Comparison of ENCODE assay signal across 17 cellular contexts in the genomic region with DNA sequence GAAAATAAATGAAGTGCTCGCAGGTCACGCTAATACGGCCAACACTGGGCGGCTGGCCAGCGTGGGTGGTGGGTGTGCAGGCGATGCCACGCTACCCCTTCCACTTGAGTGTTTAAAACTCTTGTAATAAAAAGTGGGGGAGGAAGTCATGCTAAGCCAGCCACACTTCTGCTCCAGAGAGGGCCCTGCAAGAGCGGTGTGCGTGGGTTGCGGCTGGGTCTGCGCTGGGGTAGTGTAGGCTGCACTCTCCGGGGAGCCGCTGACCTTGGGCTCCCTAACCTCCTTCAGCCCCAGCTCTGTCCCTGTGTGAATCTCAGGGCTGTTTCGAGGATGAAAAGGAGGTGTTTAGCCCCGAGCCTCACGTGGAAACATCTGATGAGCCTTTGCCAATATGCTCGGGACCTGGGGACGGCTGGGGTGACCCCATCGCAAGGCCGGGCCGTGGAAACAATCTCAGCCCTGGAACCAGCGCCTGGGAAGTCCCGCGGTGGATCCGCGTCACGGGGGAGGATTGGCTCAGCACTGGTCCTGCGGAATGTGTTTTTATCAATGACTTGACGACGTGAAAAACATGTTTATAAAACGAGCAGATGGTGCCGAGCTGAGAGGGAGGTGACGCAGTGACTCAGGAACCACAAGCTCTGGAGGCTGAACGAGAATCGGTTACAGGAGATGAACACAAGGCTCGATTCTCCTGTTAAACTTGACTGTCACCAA.
DNase-seq lines count a peak whose midpoint lies in the region; ATAC-seq, FAIRE-seq and TF ChIP-seq lines count a peak whose summit lies in the region.
"Had no signal": no experiment of that assay in that cellular context is flagged by ENCODE, and none has a peak within 500 bp of the region (broad histone marks: within the 10 kb centered on the region; RNA-seq: fewer than 3 reads in every experiment).

No MANE protein-coding gene starts in this region.

- intact Hi-C loops in left cardiac atrium (cut with DNase I), result no loop called here
- intact Hi-C loops in posterior vena cava (cut with DNase I), result no loop called here
- intact Hi-C loops in activated T-helper 1 cell treated with anti-CD3 and anti-CD28 coated beads, Interleukin-12 subunit alpha, Interleukin-12 subunit beta, Interleukin-2, Interleukin-4 antibody, amounts not matched to agents 30 ng/mL and 10 ng/mL and 1 ng/mL, durations not matched to agents 14 hours and 24 hours and 36 hours (cut with micrococcal nuclease), result no loop called here

- no peaks in the 10 kb centered on the region for H3K79me2 ChIP-seq in DND-41 (ENCODE audit: insufficient read depth, low read length)

- POLR2A ChIA-PET in WTC11 (lab: Charles Lee), result no interaction called here

- H3K4me3 ChIP-seq in DND-41 (ENCODE audit: low read depth in 1 of 2, low read length in 2 of 2), result no peak overlapping the region
- H3K4me3 ChIP-seq: esophagus squamous epithelium, right lobe of liver had no signal

- H3K9ac ChIP-seq in DND-41 (ENCODE audit: low read depth, low read length), result no peak overlapping the region

- no peak for FAIRE-seq in urothelium cell line (lab: Jason Lieb, UNC)

- no peaks in the 10 kb centered on the region for H3K4me1 Mint-ChIP-seq in WTC11
- peaks cover 7% of the 10 kb centered on the region for H3K4me1 Mint-ChIP-seq in activated T-helper 1 cell treated with anti-CD3 and anti-CD28 coated beads, Interleukin-12 subunit alpha, Interleukin-12 subunit beta, Interleukin-2, Interleukin-4 antibody, amounts not matched to agents 30 ng/mL and 10 ng/mL and 1 ng/mL, durations not matched to agents 14 hours and 24 hours and 36 hours (ENCODE audit: low read depth)

- peaks cover 98% of the 10 kb centered on the region for H3K36me3 ChIP-seq in DND-41 (ENCODE audit: insufficient read depth, low read length)
- H3K36me3 ChIP-seq: esophagus squamous epithelium, right lobe of liver had no signal

- CTCF ChIA-PET in WTC11 (lab: Charles Lee), result no interaction called here

- ATAC-seq in DND-41 (ENCODE audit: insufficient read depth, low read depth), result no peak
- ATAC-seq in WTC11, result no peak
- ATAC-seq in left cardiac atrium, result peak; percentile 62 to 65
- ATAC-seq: HCT116, natural killer cell, right lobe of liver had no signal

- DNase-seq in DND-41 (no peak), WTC11 (ENCODE audit: low spot score) (peak; percentile 7), left cardiac atrium (peak; percentile 50), posterior vena cava (ENCODE audit: low spot score) (peak; percentile 75), urothelium cell line (ENCODE audit: low spot score) (no peak), DMS114 treated with DMSO at 0.1 percent for 48 hours (lab: John Stamatoyannopoulos, UW; ENCODE audit: unreplicated experiment) (no peak), NCI-H510A (lab: John Stamatoyannopoulos, UW) (no peak)
- DNase-seq in activated T-helper 1 cell treated with anti-CD3 and anti-CD28 coated beads, Interleukin-12 subunit alpha, Interleukin-12 subunit beta, Interleukin-2, Interleukin-4 antibody, amounts not matched to agents 30 ng/mL and 10 ng/mL and 1 ng/mL, durations not matched to agents 14 hours and 24 hours and 36 hours (ENCODE audit: low spot score), result no peak
- DNase-seq: activated CD4-positive, alpha-beta memory T cell treated with anti-CD3 and anti-CD28 coated beads for 36 hours; EL; esophagus squamous epithelium; KBM-7; natural killer cell; NCI-H146; NCI-H524 treated with DMSO at 0.1 percent for 48 hours; right lobe of liver had no signal

- H3K36me3 Mint-ChIP-seq in WTC11, result peaks cover 16% of the 10 kb centered on the region
- H3K36me3 Mint-ChIP-seq in activated T-helper 1 cell treated with anti-CD3 and anti-CD28 coated beads, Interleukin-12 subunit alpha, Interleukin-12 subunit beta, Interleukin-2, Interleukin-4 antibody, amounts not matched to agents 30 ng/mL and 10 ng/mL and 1 ng/mL, durations not matched to agents 14 hours and 24 hours and 36 hours (ENCODE audit: low read depth), result no peaks in the 10 kb centered on the region
- H3K36me3 Mint-ChIP-seq: activated CD4-positive, alpha-beta memory T cell treated with anti-CD3 and anti-CD28 coated beads for 36 hours; natural killer cell had no signal

- no peak overlapping the region for H3K4me2 ChIP-seq in DND-41 (ENCODE audit: insufficient read depth, low read length)

- no peak overlapping the region for H2AFZ ChIP-seq in DND-41 (ENCODE audit: low read depth, low read length)

- no peaks in the 10 kb centered on the region for H3K27me3 ChIP-seq in DND-41 (ENCODE audit: insufficient read depth, low read length, poor library complexity)
- H3K27me3 ChIP-seq: right lobe of liver had no signal

- peak overlapping the region; percentile 35 for H3K27ac ChIP-seq in DND-41 (ENCODE audit: low read length)
- H3K27ac ChIP-seq: right lobe of liver had no signal

- H3K9me3 Mint-ChIP-seq in WTC11, result peaks cover 21% of the 10 kb centered on the region
- no peaks in the 10 kb centered on the region for H3K9me3 Mint-ChIP-seq in activated T-helper 1 cell treated with anti-CD3 and anti-CD28 coated beads, Interleukin-12 subunit alpha, Interleukin-12 subunit beta, Interleukin-2, Interleukin-4 antibody, amounts not matched to agents 30 ng/mL and 10 ng/mL and 1 ng/mL, durations not matched to agents 14 hours and 24 hours and 36 hours
- H3K9me3 Mint-ChIP-seq: activated CD4-positive, alpha-beta memory T cell treated with anti-CD3 and anti-CD28 coated beads for 36 hours; natural killer cell had no signal

- H3K4me1 ChIP-seq in DND-41 (ENCODE audit: insufficient read depth, low read length), result peaks cover 23% of the 10 kb centered on the region

- H3K27ac Mint-ChIP-seq in WTC11, result no peak overlapping the region
- H3K27ac Mint-ChIP-seq in activated T-helper 1 cell treated with anti-CD3 and anti-CD28 coated beads, Interleukin-12 subunit alpha, Interleukin-12 subunit beta, Interleukin-2, Interleukin-4 antibody, amounts not matched to agents 30 ng/mL and 10 ng/mL and 1 ng/mL, durations not matched to agents 14 hours and 24 hours and 36 hours, result no peak overlapping the region
- H3K27ac Mint-ChIP-seq: activated CD4-positive, alpha-beta memory T cell treated with anti-CD3 and anti-CD28 coated beads for 36 hours; natural killer cell had no signal

- peaks cover 61% of the 10 kb centered on the region for H3K27me3 Mint-ChIP-seq in WTC11 (ENCODE audit: low read depth)
- H3K27me3 Mint-ChIP-seq in activated T-helper 1 cell treated with anti-CD3 and anti-CD28 coated beads, Interleukin-12 subunit alpha, Interleukin-12 subunit beta, Interleukin-2, Interleukin-4 antibody, amounts not matched to agents 30 ng/mL and 10 ng/mL and 1 ng/mL, durations not matched to agents 14 hours and 24 hours and 36 hours (ENCODE audit: insufficient read depth), result no peaks in the 10 kb centered on the region
- H3K27me3 Mint-ChIP-seq: activated CD4-positive, alpha-beta memory T cell treated with anti-CD3 and anti-CD28 coated beads for 36 hours had no signal

- no peak overlapping the region for H3K4me3 Mint-ChIP-seq in WTC11
- no peak overlapping the region for H3K4me3 Mint-ChIP-seq in activated T-helper 1 cell treated with anti-CD3 and anti-CD28 coated beads, Interleukin-12 subunit alpha, Interleukin-12 subunit beta, Interleukin-2, Interleukin-4 antibody, amounts not matched to agents 30 ng/mL and 10 ng/mL and 1 ng/mL, durations not matched to agents 14 hours and 24 hours and 36 hours
- H3K4me3 Mint-ChIP-seq: activated CD4-positive, alpha-beta memory T cell treated with anti-CD3 and anti-CD28 coated beads for 36 hours; natural killer cell had no signal

- H4K20me1 ChIP-seq in DND-41 (ENCODE audit: insufficient read depth, low read length), result 0 out of 2 replicates have a peak, but pooled peaks cover 2% of the 10 kb centered on the region

- H3K9me3 ChIP-seq in DND-41 (ENCODE audit: insufficient read depth, low read length, severe bottlenecking), result no peaks in the 10 kb centered on the region
- H3K9me3 ChIP-seq: esophagus squamous epithelium, right lobe of liver had no signal

- no peak for TF ChIP-seq CTCF in DND-41 (IDR thresholded peaks at IDR 0.05; ENCODE audit: borderline replicate concordance, extremely low read depth, low read length, poor library complexity, severe bottlenecking)
- TF ChIP-seq CTCF in WTC11 (IDR thresholded peaks at IDR 0.05), result no peak

TF ChIP-seq in WTC11, 78 proteins besides CTCF, POLR2A, EP300 and RAD21 (continues in another document):
- no peak for TF ChIP-seq ZBTB43 (CRISPR knock-in tag; IDR thresholded peaks at IDR 0.05)
- TF ChIP-seq, protein P1, sequence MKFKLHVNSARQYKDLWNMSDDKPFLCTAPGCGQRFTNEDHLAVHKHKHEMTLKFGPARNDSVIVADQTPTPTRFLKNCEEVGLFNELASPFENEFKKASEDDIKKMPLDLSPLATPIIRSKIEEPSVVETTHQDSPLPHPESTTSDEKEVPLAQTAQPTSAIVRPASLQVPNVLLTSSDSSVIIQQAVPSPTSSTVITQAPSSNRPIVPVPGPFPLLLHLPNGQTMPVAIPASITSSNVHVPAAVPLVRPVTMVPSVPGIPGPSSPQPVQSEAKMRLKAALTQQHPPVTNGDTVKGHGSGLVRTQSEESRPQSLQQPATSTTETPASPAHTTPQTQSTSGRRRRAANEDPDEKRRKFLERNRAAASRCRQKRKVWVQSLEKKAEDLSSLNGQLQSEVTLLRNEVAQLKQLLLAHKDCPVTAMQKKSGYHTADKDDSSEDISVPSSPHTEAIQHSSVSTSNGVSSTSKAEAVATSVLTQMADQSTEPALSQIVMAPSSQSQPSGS (CRISPR knock-in tag; IDR thresholded peaks at IDR 0.05; ENCODE audit: borderline replicate concordance, low read depth), result no peak
- TF ChIP-seq TEAD4 (CRISPR knock-in tag; IDR thresholded peaks at IDR 0.05), result no peak

Comparison
In these comparisons a context has a peak if more than half of its experiments do, and no peak if none do; other contexts are left out.
1. ATAC-seq: peak in left cardiac atrium (2 of 2); none in DND-41 (single experiment) and WTC11 (single experiment).
2. DNase-seq: peak in WTC11 (single experiment), left cardiac atrium (single experiment) and posterior vena cava (single experiment); none in DND-41 (single experiment), activated T-helper 1 cell treated with anti-CD3 and anti-CD28 coated beads, Interleukin-12 subunit alpha, Interleukin-12 subunit beta, Interleukin-2, Interleukin-4 antibody, amounts not matched to agents 30 ng/mL and 10 ng/mL and 1 ng/mL, durations not matched to agents 14 hours and 24 hours and 36 hours (single experiment), urothelium cell line (single experiment), DMS114 treated with DMSO at 0.1 percent for 48 hours (single experiment) and NCI-H510A (single experiment).